In genomic region chr20:53224851-53225250, GRCh38 we compare ENCODE assay signal across 15 cellular contexts.
"Had no signal": no experiment of that assay in that cellular context is flagged by ENCODE, and none has a peak within 500 bp of the region (broad histone marks: within the 10 kb centered on the region; RNA-seq: fewer than 3 reads in every experiment).

No MANE protein-coding gene starts in this region.

- ATAC-seq: heart left ventricle, left lung had no signal

- H3K4me1 ChIP-seq: breast epithelium, heart left ventricle, left lung, sigmoid colon, uterus had no signal

- H3K4me3 ChIP-seq: breast epithelium, heart left ventricle, left lung, ovary, sigmoid colon, uterus had no signal

- H3K4me3 Mint-ChIP-seq: activated naive CD4-positive, alpha-beta T cell treated with anti-CD3 and anti-CD28 coated beads, Interleukin-2, amount 50 U/mL, for 24 hours; endodermal cell; memory B cell; nephron progenitor cell; stimulated activated naive CD8-positive, alpha-beta T cell treated with anti-CD3 and anti-CD28 coated beads, Interleukin-15, Interleukin-2, amounts not matched to agents 100 ng/mL and 50 ng/mL, for 24 hours; T-helper 1 cell treated with Interleukin-12 subunit alpha and Interleukin-12 subunit beta and Interleukin-4 antibody, amounts not matched to agents 30 μg/mL and 1 μg/mL, for 36 hours had no signal

- H3K27ac Mint-ChIP-seq: activated naive CD4-positive, alpha-beta T cell treated with anti-CD3 and anti-CD28 coated beads, Interleukin-2, amount 50 U/mL, for 24 hours; endodermal cell; memory B cell; nephron progenitor cell; stimulated activated naive CD8-positive, alpha-beta T cell treated with anti-CD3 and anti-CD28 coated beads, Interleukin-15, Interleukin-2, amounts not matched to agents 100 ng/mL and 50 ng/mL, for 24 hours; T-helper 1 cell treated with Interleukin-12 subunit alpha and Interleukin-12 subunit beta and Interleukin-4 antibody, amounts not matched to agents 30 μg/mL and 1 μg/mL, for 36 hours had no signal

- DNase-seq: endodermal cell, erythroblast, foreskin melanocyte, heart left ventricle, islet precursor cell, left lung, nephron progenitor cell, sigmoid colon had no signal

- H3K27me3 Mint-ChIP-seq: activated naive CD4-positive, alpha-beta T cell treated with anti-CD3 and anti-CD28 coated beads, Interleukin-2, amount 50 U/mL, for 24 hours; stimulated activated naive CD8-positive, alpha-beta T cell treated with anti-CD3 and anti-CD28 coated beads, Interleukin-15, Interleukin-2, amounts not matched to agents 100 ng/mL and 50 ng/mL, for 24 hours had no signal

- H3K27ac ChIP-seq: breast epithelium, heart left ventricle, left lung, ovary, sigmoid colon, uterus had no signal

- H3K9me3 Mint-ChIP-seq: activated naive CD4-positive, alpha-beta T cell treated with anti-CD3 and anti-CD28 coated beads, Interleukin-2, amount 50 U/mL, for 24 hours; stimulated activated naive CD8-positive, alpha-beta T cell treated with anti-CD3 and anti-CD28 coated beads, Interleukin-15, Interleukin-2, amounts not matched to agents 100 ng/mL and 50 ng/mL, for 24 hours had no signal

- H3K27me3 ChIP-seq: breast epithelium, left lung, ovary, sigmoid colon, uterus had no signal

- H3K9me3 ChIP-seq: breast epithelium, left lung, ovary, sigmoid colon, uterus had no signal

- H3K36me3 ChIP-seq: breast epithelium, heart left ventricle, left lung, ovary, sigmoid colon, uterus had no signal
